In genomic region chr9:131609116-131609830, GRCh38 we compare ENCODE assay signal across 7 cellular contexts.
DNase-seq lines count a peak whose midpoint lies in the region; ATAC-seq and TF ChIP-seq lines count a peak whose summit lies in the region.

No MANE protein-coding gene starts in this region.

- H3K9me3 ChIP-seq in MG63 (no peaks in the 10 kb centered on the region), transverse colon (no peaks in the 10 kb centered on the region)

- peak; percentile 68 for DNase-seq in MG63
- peak; percentile 27 for DNase-seq in left kidney (ENCODE audit: low read depth, low spot score)
- no peak for DNase-seq in transverse colon
- no peak for DNase-seq in NCI-H748 treated with DMSO at 0.1 percent for 48 hours (lab: John Stamatoyannopoulos, UW)
- no peak for DNase-seq in progenitor cell of endocrine pancreas (ENCODE audit: low spot score, unreplicated experiment)

- no peaks in the 10 kb centered on the region for H3K27me3 Mint-ChIP-seq in progenitor cell of endocrine pancreas

- WGBS in transverse colon (ENCODE audit: low coverage in 1 of 2), 2 donors: 46 to 78% methylated on average over 3 to 14 of the region's 14 CpGs

- no peak for TF ChIP-seq POLR2A in transverse colon (IDR thresholded peaks at IDR 0.05)

- no peaks in the 10 kb centered on the region for H3K9me3 Mint-ChIP-seq in progenitor cell of endocrine pancreas (ENCODE audit: low read depth)

- peaks cover 10% of the 10 kb centered on the region for H3K4me1 Mint-ChIP-seq in progenitor cell of endocrine pancreas (ENCODE audit: low read depth)

- intact Hi-C loops in transverse colon (cut with DNase I; ENCODE audit: low total_unique reads): no loop called here

- H3K4me1 ChIP-seq in transverse colon: peaks cover 15 to 27% (median 21%) of the 10 kb centered on the region in 4 donors

- peaks cover 2% of the 10 kb centered on the region; the same call in 1 of the 2 replicates for H3K36me3 ChIP-seq in MG63
- peaks cover 0 to 4% (median 0%) of the 10 kb centered on the region in 4 donors for H3K36me3 ChIP-seq in transverse colon

- no peaks in the 10 kb centered on the region for H3K27me3 ChIP-seq in MG63
- H3K27me3 ChIP-seq in transverse colon: no peaks in the 10 kb centered on the region

- peak overlapping the region; percentile 43 for H3K27ac ChIP-seq in cingulate gyrus (ENCODE audit: low read depth, low read length)
- peak overlapping the region; percentile 63 to 84 (median 81) for H3K27ac ChIP-seq in transverse colon

- TF ChIP-seq CTCF in transverse colon (IDR thresholded peaks at IDR 0.05) (no peak), progenitor cell of endocrine pancreas (IDR thresholded peaks at IDR 0.05; ENCODE audit: unreplicated experiment) (no peak)

- TF ChIP-seq EP300 in transverse colon (IDR thresholded peaks at IDR 0.05; ENCODE audit: low read depth): no peak

- H3K4me3 Mint-ChIP-seq in progenitor cell of endocrine pancreas (ENCODE audit: low read depth): no peak overlapping the region

- in situ Hi-C loops in transverse colon (cut with MboI; ENCODE audit: low pct_ligation_motif_present in 1 of 4, low pct_unique_long_range_greater_than_20kb in 1 of 4, low sequenced_read_pairs in 3 of 4): loop anchor here in 1 of 4 donors (25.0 kb wide), 1 partner anchor 653 kb away; no protein-coding TSS in a partner anchor

- H3K4me3 ChIP-seq in MG63 (no peak overlapping the region), transverse colon (no peak overlapping the region)

- ATAC-seq in HG03442 (IDR thresholded peaks at IDR 0.05; ENCODE audit: unreplicated experiment): no peak

- no peak overlapping the region for H3K27ac Mint-ChIP-seq in progenitor cell of endocrine pancreas

- peaks cover 17% of the 10 kb centered on the region for H3K36me3 Mint-ChIP-seq in progenitor cell of endocrine pancreas (ENCODE audit: insufficient read depth)

Comparison
In these comparisons a context has a peak if more than half of its experiments do, and no peak if none do; other contexts are left out.
1. DNase-seq: peak in MG63 (single experiment) and left kidney (single experiment); none in transverse colon (single experiment), NCI-H748 treated with DMSO at 0.1 percent for 48 hours (single experiment) and progenitor cell of endocrine pancreas (single experiment).